ENCODE assay signal across 19 cellular contexts in the genomic region with DNA sequence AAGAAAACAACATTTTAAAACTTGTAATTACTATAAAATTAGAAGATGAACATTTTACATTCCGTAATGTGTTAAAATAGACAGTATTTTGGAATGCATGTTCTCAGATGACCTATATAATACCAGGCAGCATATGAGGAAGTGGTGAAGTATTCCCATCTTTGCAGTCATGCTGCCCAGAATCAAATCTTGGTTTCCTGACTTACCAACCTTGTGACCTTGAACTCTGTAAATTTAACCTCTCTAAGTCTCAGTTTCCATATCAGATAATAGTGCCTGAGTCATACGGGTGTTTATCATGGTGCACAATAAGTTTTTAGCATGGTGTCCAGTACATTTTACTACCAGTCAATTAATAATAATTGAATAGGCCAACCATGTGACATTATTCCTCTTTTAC.
"Had no signal": no experiment of that assay in that cellular context is flagged by ENCODE, and none has a peak within 500 bp of the region (broad histone marks: within the 10 kb centered on the region; RNA-seq: fewer than 3 reads in every experiment).

No MANE protein-coding gene starts in this region.

- H3K27me3 ChIP-seq: heart right ventricle, pancreas, right atrium auricular region, tibial artery had no signal

- H3K27me3 Mint-ChIP-seq: activated CD4-positive, alpha-beta T cell treated with anti-CD3 and anti-CD28 coated beads, Interleukin-2, amount 10 ng/mL, durations not matched to agents 7 days and 5 days; brain; stimulated activated naive CD8-positive, alpha-beta T cell treated with anti-CD3 and anti-CD28 coated beads, Interleukin-15, amount 100 ng/mL, for 72 hours had no signal

- FAIRE-seq: pancreas had no signal

- H3K27ac ChIP-seq: heart right ventricle, pancreas, psoas muscle, right atrium auricular region, tibial artery, VCaP had no signal

- H3K9me3 ChIP-seq: heart right ventricle, pancreas, psoas muscle, right atrium auricular region, tibial artery had no signal

- H3K27ac Mint-ChIP-seq: activated CD4-positive, alpha-beta T cell treated with anti-CD3 and anti-CD28 coated beads, Interleukin-2, amount 10 ng/mL, durations not matched to agents 7 days and 5 days; activated naive CD4-positive, alpha-beta T cell treated with anti-CD3 and anti-CD28 coated beads, Interleukin-2, amount 50 U/mL, for 72 hours; brain; memory B cell; nephron progenitor cell; stimulated activated naive CD8-positive, alpha-beta T cell treated with anti-CD3 and anti-CD28 coated beads, Interleukin-15, amount 100 ng/mL, for 72 hours had no signal

- H3K36me3 ChIP-seq: heart right ventricle, pancreas, right atrium auricular region, tibial artery had no signal

- DNase-seq: activated CD4-positive, alpha-beta T cell treated with anti-CD3 and anti-CD28 coated beads, Interleukin-2, amount 10 ng/mL, durations not matched to agents 7 days and 5 days; activated CD4-positive, CD25-positive, alpha-beta regulatory T cell treated with anti-CD3 and anti-CD28 coated beads, Interleukin-2, amount 50 U/mL, for 72 hours; aorta; dermis blood vessel endothelial cell; effector CD8-positive, alpha-beta T cell; foreskin fibroblast; heart right ventricle; left cardiac atrium; nephron progenitor cell; pancreas; psoas muscle; stimulated activated naive CD8-positive, alpha-beta T cell treated with anti-CD3 and anti-CD28 coated beads, Interleukin-15, amount 100 ng/mL, for 72 hours; T-helper 9 cell had no signal

- H3K9me3 Mint-ChIP-seq: activated CD4-positive, alpha-beta T cell treated with anti-CD3 and anti-CD28 coated beads, Interleukin-2, amount 10 ng/mL, durations not matched to agents 7 days and 5 days; brain; memory B cell; nephron progenitor cell had no signal

- H3K4me1 Mint-ChIP-seq: brain had no signal

- H3K4me3 Mint-ChIP-seq: activated CD4-positive, alpha-beta T cell treated with anti-CD3 and anti-CD28 coated beads, Interleukin-2, amount 10 ng/mL, durations not matched to agents 7 days and 5 days; brain; memory B cell; nephron progenitor cell; stimulated activated naive CD8-positive, alpha-beta T cell treated with anti-CD3 and anti-CD28 coated beads, Interleukin-15, amount 100 ng/mL, for 72 hours had no signal

- H3K4me3 ChIP-seq: heart right ventricle, pancreas, psoas muscle, right atrium auricular region, tibial artery had no signal

- H3K4me1 ChIP-seq: pancreas, psoas muscle, right atrium auricular region, tibial artery had no signal

- ATAC-seq: heart right ventricle; left cardiac atrium; pancreas; psoas muscle; stimulated activated naive CD8-positive, alpha-beta T cell treated with anti-CD3 and anti-CD28 coated beads, Interleukin-15, amount 100 ng/mL, for 72 hours had no signal

- H3K36me3 Mint-ChIP-seq: brain, memory B cell had no signal
